ENCODE assay signal across 23 cellular contexts in the genomic region with DNA sequence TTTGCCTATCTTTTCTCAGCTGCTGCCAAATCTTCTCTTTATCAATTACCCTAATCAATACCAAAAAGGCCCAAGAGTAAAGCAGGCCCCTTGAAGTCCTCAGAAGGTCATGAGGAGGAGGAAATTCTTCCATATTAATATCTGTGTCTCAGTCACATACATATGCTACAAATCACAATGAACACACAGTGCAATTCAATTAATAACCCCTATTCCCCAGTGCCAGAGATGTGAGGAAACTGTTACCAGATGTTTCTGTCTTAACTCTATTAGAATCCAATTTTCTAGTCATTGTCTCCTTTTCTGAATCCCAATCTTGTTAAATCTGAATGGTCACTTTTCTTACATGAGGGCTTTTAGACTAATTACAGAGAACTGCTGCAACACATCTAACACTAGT. TPM values are rescaled to one million over a fixed set of nuclear protein-coding genes. Genes with fewer than 3 reads are reported as not detected.
A peak's percentile ranks its signal among the peaks of the same experiment; 100 is the strongest.
DNase-seq lines count a peak whose midpoint lies in the region; ATAC-seq and TF ChIP-seq lines count a peak whose summit lies in the region.
"Had no signal": no experiment of that assay in that cellular context is flagged by ENCODE, and none has a peak within 500 bp of the region (broad histone marks: within the 10 kb centered on the region; RNA-seq: fewer than 3 reads in every experiment).

No MANE protein-coding gene starts in this region.

- peak; percentile 80 for DNase-seq in NCI-H82 treated with DMSO at 0.1 percent for 48 hours (lab: John Stamatoyannopoulos, UW; ENCODE audit: unreplicated experiment)
- DNase-seq in NCI-H82 (lab: John Stamatoyannopoulos, UW): no peak
- no peak for DNase-seq in chondrocyte (ENCODE audit: low spot score)
- DNase-seq in neural progenitor cell (ENCODE audit: low spot score): no peak
- DNase-seq in NCI-H2029 (lab: John Stamatoyannopoulos, UW): no peak
- DNase-seq in GM19240 (ENCODE audit: insufficient read length, low spot score): no peak
- DNase-seq: ACHN; AML-193; BE2C; Calu3; CD4-positive, alpha-beta T cell; CD8-positive, alpha-beta memory T cell; COR-L47; DMS53; DMS79 treated with DMSO at 0.1 percent for 48 hours; GF-D8; GM23248; H9 had no signal

- H3K27me3 ChIP-seq in neural progenitor cell: no peaks in the 10 kb centered on the region
- H3K27me3 ChIP-seq: BE2C; BLaER1 treated with 17β-estradiol and CSF1 and Interleukin-3, amounts not matched to agents 10 nM and 100 nM had no signal

- H3K4me3 ChIP-seq in neural progenitor cell: no peak overlapping the region
- H3K4me3 ChIP-seq: BLaER1 treated with 17β-estradiol and CSF1 and Interleukin-3, amounts not matched to agents 10 nM and 100 nM; GM23248 had no signal

- no peaks in the 10 kb centered on the region for H3K9me3 ChIP-seq in neural progenitor cell (ENCODE audit: low read depth)
- H3K9me3 ChIP-seq: BE2C; BLaER1 treated with 17β-estradiol and CSF1 and Interleukin-3, amounts not matched to agents 10 nM and 100 nM had no signal

- H3K27me3 Mint-ChIP-seq in chondrocyte (ENCODE audit: low read depth) (no peaks in the 10 kb centered on the region), neural progenitor cell (ENCODE audit: insufficient read depth, low read depth) (peaks cover 8% of the 10 kb centered on the region)

- no peaks in the 10 kb centered on the region for H4K20me1 ChIP-seq in neural progenitor cell (ENCODE audit: low read depth)
- H4K20me1 ChIP-seq: BLaER1 treated with 17β-estradiol and CSF1 and Interleukin-3, amounts not matched to agents 10 nM and 100 nM had no signal

- no peak for ATAC-seq in GM21390 (IDR thresholded peaks at IDR 0.05; ENCODE audit: unreplicated experiment)
- ATAC-seq: HCT116 had no signal

- H3K4me1 Mint-ChIP-seq in chondrocyte (ENCODE audit: low read depth): peaks cover 6% of the 10 kb centered on the region
- peaks cover 9% of the 10 kb centered on the region for H3K4me1 Mint-ChIP-seq in neural progenitor cell
- H3K4me1 Mint-ChIP-seq: CD14-positive monocyte; CD8-positive, alpha-beta memory T cell had no signal

- H3K4me2 ChIP-seq in neural progenitor cell: no peak overlapping the region
- H3K4me2 ChIP-seq: BLaER1 treated with 17β-estradiol and CSF1 and Interleukin-3, amounts not matched to agents 10 nM and 100 nM had no signal

- no peaks in the 10 kb centered on the region for H3K9me3 Mint-ChIP-seq in chondrocyte (ENCODE audit: low read depth)
- peaks cover 3% of the 10 kb centered on the region for H3K9me3 Mint-ChIP-seq in neural progenitor cell
- H3K9me3 Mint-ChIP-seq: CD14-positive monocyte; CD4-positive, alpha-beta T cell; CD8-positive, alpha-beta memory T cell had no signal

- H3F3A ChIP-seq in neural progenitor cell (ENCODE audit: low read depth): peaks cover 9% of the 10 kb centered on the region

- peak overlapping the region; percentile 8 for H2AFZ ChIP-seq in neural progenitor cell (replicated peaks)
- H2AFZ ChIP-seq: GM23248 had no signal

- peaks cover 11% of the 10 kb centered on the region for H3K4me1 ChIP-seq in neural progenitor cell
- H3K4me1 ChIP-seq: BLaER1 treated with 17β-estradiol and CSF1 and Interleukin-3, amounts not matched to agents 10 nM and 100 nM had no signal

- no peak overlapping the region for H3K27ac ChIP-seq in neural progenitor cell
- H3K27ac ChIP-seq: 22Rv1; BLaER1 treated with 17β-estradiol and CSF1 and Interleukin-3, amounts not matched to agents 10 nM and 100 nM; GM23248 had no signal

- no peak for TF ChIP-seq CTCF in chondrocyte (IDR thresholded peaks at IDR 0.05)
- no peak for TF ChIP-seq CTCF in neural progenitor cell (IDR thresholded peaks at IDR 0.05)

- H3K27ac Mint-ChIP-seq in chondrocyte (ENCODE audit: unreplicated experiment) (peak overlapping the region; percentile 14), neural progenitor cell (no peak overlapping the region)
- H3K27ac Mint-ChIP-seq: CD14-positive monocyte; CD4-positive, alpha-beta T cell; CD8-positive, alpha-beta memory T cell; H9 had no signal

- H3K79me2 ChIP-seq in neural progenitor cell (ENCODE audit: low read depth): no peaks in the 10 kb centered on the region

- H3K36me3 ChIP-seq in neural progenitor cell: no peaks in the 10 kb centered on the region
- H3K36me3 ChIP-seq: BE2C; BLaER1 treated with 17β-estradiol and CSF1 and Interleukin-3, amounts not matched to agents 10 nM and 100 nM had no signal

- H3K4me3 Mint-ChIP-seq in chondrocyte (ENCODE audit: unreplicated experiment) (no peak overlapping the region), neural progenitor cell (no peak overlapping the region)
- H3K4me3 Mint-ChIP-seq: CD14-positive monocyte; CD4-positive, alpha-beta T cell; CD8-positive, alpha-beta memory T cell; H9 had no signal

- no peak overlapping the region for H3K9ac ChIP-seq in neural progenitor cell
- H3K9ac ChIP-seq: BLaER1 treated with 17β-estradiol and CSF1 and Interleukin-3, amounts not matched to agents 10 nM and 100 nM; GM23248 had no signal

- H3K36me3 Mint-ChIP-seq in chondrocyte (ENCODE audit: low read depth) (no peaks in the 10 kb centered on the region), neural progenitor cell (no peaks in the 10 kb centered on the region)
- H3K36me3 Mint-ChIP-seq: CD14-positive monocyte had no signal

RNA-seq across cellular contexts. Expression of gene SLC2A12, which starts 45.9 kb away (rescaled TPM):
- total RNA-seq in chondrocyte (1.6 to 5.6 TPM (median 2.0 TPM) in 3 replicates), neural progenitor cell (ENCODE audit: low replicate concordance) (26.0 and 29.2 TPM in 2 replicates)
- total RNA-seq: CD4-positive, alpha-beta T cell; CD8-positive, alpha-beta memory T cell had no signal
